ENCODE assay signal across 21 cellular contexts in genomic region chr2:106126295-106126694, GRCh38.
DNase-seq lines count a peak whose midpoint lies in the region; ATAC-seq and TF ChIP-seq lines count a peak whose summit lies in the region.
"Had no signal": no experiment of that assay in that cellular context is flagged by ENCODE, and none has a peak within 500 bp of the region (broad histone marks: within the 10 kb centered on the region; RNA-seq: fewer than 3 reads in every experiment).

No MANE protein-coding gene starts in this region.

- H3K36me3 ChIP-seq in hepatocyte (replicated peaks; ENCODE audit: insufficient read depth, low read depth): no peaks in the 10 kb centered on the region
- H3K36me3 ChIP-seq in transverse colon: no peaks in the 10 kb centered on the region

- H3K27ac ChIP-seq in hepatocyte (peak overlapping the region; percentile 90), transverse colon (peak overlapping the region; percentile 59 to 76 (median 65))
- H3K27ac ChIP-seq: HL-60 had no signal

- no peaks in the 10 kb centered on the region for H3K9me2 ChIP-seq in hepatocyte (replicated peaks; ENCODE audit: insufficient read depth)

- no peak for ATAC-seq in activated T-cell treated with anti-CD3 and anti-CD28 coated beads, Interleukin-2, amount 50 U/mL, for 4 hours
- ATAC-seq in T-cell (replicated peaks in 1 of 4): no peak
- ATAC-seq in left cardiac atrium: no peak
- ATAC-seq in HG03378 (IDR thresholded peaks at IDR 0.05; ENCODE audit: unreplicated experiment): no peak
- ATAC-seq: Right ventricle myocardium inferior had no signal

- TF ChIP-seq CTCF in hepatocyte (IDR thresholded peaks at IDR 0.05; ENCODE audit: poor library complexity) (no peak), transverse colon (IDR thresholded peaks at IDR 0.05) (no peak)

- no peak overlapping the region for H3K4me3 ChIP-seq in hepatocyte
- no peak overlapping the region for H3K4me3 ChIP-seq in transverse colon

- POLR2A ChIA-PET in T-cell (lab: Charles Lee): no interaction called here

- 96% methylated on average over 7 of the region's 7 CpGs for WGBS in hepatocyte (ENCODE audit: low lambda C conversion rate, missing lambda C conversion rate)
- 94% methylated on average over 5 of the region's 7 CpGs; no CpG with 5 or more reads in 1 of the 2 donors for WGBS in transverse colon (ENCODE audit: low coverage in 1 of 2), 2 donors

- no peak overlapping the region for H3K4me3 Mint-ChIP-seq in activated T-cell treated with anti-CD3 and anti-CD28 coated beads, Interleukin-2, amount 50 U/mL, for 24 hours
- no peak overlapping the region for H3K4me3 Mint-ChIP-seq in activated T-cell treated with anti-CD3 and anti-CD28 coated beads, Interleukin-2, amount 50 U/mL, for 4 hours
- no peak overlapping the region for H3K4me3 Mint-ChIP-seq in T-cell
- H3K4me3 Mint-ChIP-seq: B cell, HFFc6 had no signal

- CTCF ChIA-PET in T-cell (lab: Charles Lee): no interaction called here

- peak overlapping the region; percentile 71 for H3K27ac Mint-ChIP-seq in activated T-cell treated with anti-CD3 and anti-CD28 coated beads, Interleukin-2, amount 50 U/mL, for 24 hours
- peak overlapping the region; percentile 2 to 28 for H3K27ac Mint-ChIP-seq in T-cell
- H3K27ac Mint-ChIP-seq: B cell, HFFc6 had no signal

- TF ChIP-seq POLR2A in transverse colon (IDR thresholded peaks at IDR 0.05): no peak

- no peak overlapping the region for H2AFZ ChIP-seq in hepatocyte

- H3K36me3 Mint-ChIP-seq in activated T-cell treated with anti-CD3 and anti-CD28 coated beads, Interleukin-2, amount 50 U/mL, for 24 hours (ENCODE audit: low read depth): peaks cover 86% of the 10 kb centered on the region
- peaks cover 41% of the 10 kb centered on the region for H3K36me3 Mint-ChIP-seq in activated T-cell treated with anti-CD3 and anti-CD28 coated beads, Interleukin-2, amount 50 U/mL, for 4 hours (ENCODE audit: insufficient read depth)
- H3K36me3 Mint-ChIP-seq in T-cell: peaks cover 58% of the 10 kb centered on the region

- H3K9me3 Mint-ChIP-seq in activated T-cell treated with anti-CD3 and anti-CD28 coated beads, Interleukin-2, amount 50 U/mL, for 24 hours: no peaks in the 10 kb centered on the region
- H3K9me3 Mint-ChIP-seq in activated T-cell treated with anti-CD3 and anti-CD28 coated beads, Interleukin-2, amount 50 U/mL, for 4 hours: no peaks in the 10 kb centered on the region
- no peaks in the 10 kb centered on the region for H3K9me3 Mint-ChIP-seq in T-cell
- H3K9me3 Mint-ChIP-seq: HFFc6 had no signal

- no peaks in the 10 kb centered on the region for H4K20me1 ChIP-seq in hepatocyte (ENCODE audit: insufficient read depth, poor library complexity, severe bottlenecking)

- H3K79me2 ChIP-seq in hepatocyte: peaks cover 20% of the 10 kb centered on the region

- intact Hi-C loops in transverse colon (cut with DNase I; ENCODE audit: low total_unique reads): no loop called here
- intact Hi-C loops in left cardiac atrium (cut with DNase I): no loop called here

- H3K4me1 ChIP-seq in hepatocyte (ENCODE audit: insufficient read depth) (peaks cover 45% of the 10 kb centered on the region), transverse colon (peaks cover 4 to 32% (median 20%) of the 10 kb centered on the region in 4 donors)

- no peaks in the 10 kb centered on the region for H3K27me3 Mint-ChIP-seq in activated T-cell treated with anti-CD3 and anti-CD28 coated beads, Interleukin-2, amount 50 U/mL, for 24 hours
- H3K27me3 Mint-ChIP-seq in activated T-cell treated with anti-CD3 and anti-CD28 coated beads, Interleukin-2, amount 50 U/mL, for 4 hours (ENCODE audit: low read depth): no peaks in the 10 kb centered on the region
- no peaks in the 10 kb centered on the region for H3K27me3 Mint-ChIP-seq in T-cell
- H3K27me3 Mint-ChIP-seq: B cell had no signal

- TF ChIP-seq EP300 in transverse colon (IDR thresholded peaks at IDR 0.05; ENCODE audit: low read depth): no peak

- H3K27me3 ChIP-seq in hepatocyte: no peaks in the 10 kb centered on the region
- no peaks in the 10 kb centered on the region for H3K27me3 ChIP-seq in transverse colon

- DNase-seq in activated T-cell treated with anti-CD3 and anti-CD28 coated beads, Interleukin-2, amount 50 U/mL, for 24 hours: no peak
- DNase-seq in activated T-cell treated with anti-CD3 and anti-CD28 coated beads, Interleukin-2, amount 50 U/mL, for 4 hours: no peak
- DNase-seq in T-cell (no peak), hepatocyte (ENCODE audit: low spot score) (no peak), transverse colon (no peak), NOMO-1 treated with DMSO at 0.1 percent for 48 hours (lab: John Stamatoyannopoulos, UW; ENCODE audit: unreplicated experiment) (no peak), left cardiac atrium (no peak)
- DNase-seq: DMS79; H7; HFFc6; IMR-90; NCI-H1417; NCI-H187; NCI-H2107; NCI-H510A; NCI-H748 treated with DMSO at 0.1 percent for 48 hours; NK-92 treated with Interleukin-12 subunit alpha and Interleukin-12 subunit beta, amount 100 ng/mL, for 24 hours had no signal

- peaks cover 43% of the 10 kb centered on the region for H3K4me1 Mint-ChIP-seq in activated T-cell treated with anti-CD3 and anti-CD28 coated beads, Interleukin-2, amount 50 U/mL, for 24 hours (ENCODE audit: low read depth)
- peaks cover 22% of the 10 kb centered on the region for H3K4me1 Mint-ChIP-seq in activated T-cell treated with anti-CD3 and anti-CD28 coated beads, Interleukin-2, amount 50 U/mL, for 4 hours (ENCODE audit: low read depth)
- H3K4me1 Mint-ChIP-seq in T-cell: peaks cover 18 to 38% (median 31%) of the 10 kb centered on the region in 3 donors

- in situ Hi-C loops in transverse colon (cut with MboI; ENCODE audit: low pct_ligation_motif_present in 1 of 4, low pct_unique_long_range_greater_than_20kb in 1 of 4, low sequenced_read_pairs in 3 of 4): no loop called here

- H3K9me3 ChIP-seq in hepatocyte (ENCODE audit: low read depth) (no peaks in the 10 kb centered on the region), transverse colon (no peaks in the 10 kb centered on the region)

- peak overlapping the region; percentile 12 for H3K4me2 ChIP-seq in hepatocyte
